Comparison of ENCODE assay signal across 8 cellular contexts in the genomic region with DNA sequence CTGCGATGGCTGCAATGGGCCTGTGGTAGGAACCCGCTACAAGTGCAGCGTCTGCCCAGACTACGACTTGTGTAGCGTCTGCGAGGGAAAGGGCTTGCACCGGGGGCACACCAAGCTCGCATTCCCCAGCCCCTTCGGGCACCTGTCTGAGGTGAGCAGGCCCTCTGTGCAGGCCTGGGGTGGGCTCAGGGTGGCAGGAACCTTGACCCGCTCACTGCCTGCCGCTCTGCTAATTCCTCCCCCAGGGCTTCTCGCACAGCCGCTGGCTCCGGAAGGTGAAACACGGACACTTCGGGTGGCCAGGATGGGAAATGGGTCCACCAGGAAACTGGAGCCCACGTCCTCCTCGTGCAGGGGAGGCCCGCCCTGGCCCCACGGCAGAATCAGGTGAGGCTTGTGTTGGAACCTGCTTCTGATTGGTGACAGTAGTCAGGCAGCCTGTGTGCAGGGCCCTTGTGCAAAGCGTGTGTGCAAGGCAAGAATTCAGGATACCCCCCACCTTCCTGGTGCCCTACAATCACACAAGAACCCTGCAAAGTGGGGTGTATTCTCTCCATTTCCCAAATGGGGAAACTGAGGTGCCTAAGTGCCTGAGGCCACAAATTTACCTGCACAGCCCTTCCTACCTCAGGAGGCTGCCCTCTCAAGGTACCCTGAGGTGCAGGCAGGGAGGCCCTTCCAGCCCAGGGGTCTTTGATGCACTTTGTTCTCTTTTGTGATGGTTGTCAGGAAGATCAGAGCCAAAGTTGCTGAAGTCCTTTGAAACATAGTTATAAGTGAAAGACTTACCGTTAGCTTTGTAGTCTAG. TPM values are rescaled to one million over a fixed set of nuclear protein-coding genes. Genes with fewer than 3 reads are reported as not detected.
DNase-seq lines count a peak whose midpoint lies in the region; ATAC-seq and TF ChIP-seq lines count a peak whose summit lies in the region.
"Had no signal": no experiment of that assay in that cellular context is flagged by ENCODE, and none has a peak within 500 bp of the region (broad histone marks: within the 10 kb centered on the region; RNA-seq: fewer than 3 reads in every experiment).

No MANE protein-coding gene starts in this region.

- peak overlapping the region in 3 of 5 experiments; percentile 23 to 63 (median 27) for H3K4me3 Mint-ChIP-seq in brain
- H3K4me3 Mint-ChIP-seq in neural crest cell: peak overlapping the region; percentile 59
- H3K4me3 Mint-ChIP-seq in immature natural killer cell: no peak overlapping the region

- H3K4me1 Mint-ChIP-seq in brain (peaks cover 37% of the 10 kb centered on the region), neural crest cell (peaks cover 34% of the 10 kb centered on the region), immature natural killer cell (peaks cover 48 to 62% of the 10 kb centered on the region in 2 donors)

- H3K36me3 Mint-ChIP-seq in brain: peaks cover 72% of the 10 kb centered on the region
- peaks cover 21% of the 10 kb centered on the region for H3K36me3 Mint-ChIP-seq in neural crest cell (ENCODE audit: low read depth)
- peaks cover 7 to 29% (median 8%) of the 10 kb centered on the region in 3 donors for H3K36me3 Mint-ChIP-seq in immature natural killer cell

- no peak for ATAC-seq in GM21717 (IDR thresholded peaks at IDR 0.05; ENCODE audit: unreplicated experiment)
- ATAC-seq: heart left ventricle had no signal

- TF ChIP-seq CTCF in brain (conservative IDR thresholded peaks at IDR 0.05): no peak
- no peak for TF ChIP-seq CTCF in neural crest cell (conservative IDR thresholded peaks at IDR 0.05)

- H3K27ac Mint-ChIP-seq in brain (peak overlapping the region in 1 of 5 experiments; percentile 41), neural crest cell (ENCODE audit: unreplicated experiment) (no peak overlapping the region), immature natural killer cell (peak overlapping the region in 3 of 6 donors; percentile 40 to 65 (median 58))

- peaks cover 4% of the 10 kb centered on the region for H3K27me3 Mint-ChIP-seq in brain
- peaks cover 5% of the 10 kb centered on the region for H3K27me3 Mint-ChIP-seq in neural crest cell (ENCODE audit: low read depth)
- peaks cover 23 to 33% (median 24%) of the 10 kb centered on the region in 3 donors for H3K27me3 Mint-ChIP-seq in immature natural killer cell (ENCODE audit: low read depth in 3 of 3)

- DNase-seq in D341Med (ENCODE audit: low spot score): peak; percentile 11
- no peak for DNase-seq in neural crest cell (ENCODE audit: low read depth, low spot score)
- DNase-seq in immature natural killer cell: no peak
- no peak for DNase-seq in NCI-H1436 (lab: John Stamatoyannopoulos, UW)
- DNase-seq: NCI-H146 had no signal

- H3K9me3 Mint-ChIP-seq in brain (no peaks in the 10 kb centered on the region), neural crest cell (no peaks in the 10 kb centered on the region), immature natural killer cell (no peaks in the 10 kb centered on the region)

RNA-seq across cellular contexts. Expression of gene SQSTM1, which starts 3.4 kb away (rescaled TPM):
- polyA plus RNA-seq in brain (ENCODE audit: insufficient read depth, low read depth, low replicate concordance) (235 TPM), immature natural killer cell (100 to 1,000 TPM; 256 to 292 (median 268) TPM)
- 67.6 and 69.5 TPM in 2 replicates for total RNA-seq in neural crest cell

RNA-seq across cellular contexts. Expression of gene MGAT4B, which starts 17.5 kb away (rescaled TPM):
- polyA plus RNA-seq in brain (ENCODE audit: insufficient read depth, low read depth, low replicate concordance): 174 TPM
- 120 and 124 TPM in 2 replicates for total RNA-seq in neural crest cell
- 10 to 100 TPM in 2 of 3 donors, 1 to 10 TPM in 1; 8.7 to 16.3 (median 15.0) TPM for polyA plus RNA-seq in immature natural killer cell

RNA-seq across cellular contexts. Expression of gene LTC4S, which starts 30.4 kb away (rescaled TPM):
- polyA plus RNA-seq in brain (ENCODE audit: insufficient read depth, low read depth, low replicate concordance) (1.9 TPM), immature natural killer cell (1 to 10 TPM; 2.3 to 5.8 (median 5.8) TPM)
- 2.4 and 3.3 TPM in 2 replicates for total RNA-seq in neural crest cell

RNA-seq across cellular contexts. Expression of gene MRNIP, which starts 34.5 kb away (rescaled TPM):
- polyA plus RNA-seq in brain (ENCODE audit: insufficient read depth, low read depth, low replicate concordance): 24.3 TPM
- total RNA-seq in neural crest cell: 40.9 and 42.2 TPM in 2 replicates
- 1 to 10 TPM; 3.4 to 6.2 (median 4.2) TPM for polyA plus RNA-seq in immature natural killer cell

Comparison
In these comparisons a context has a peak if more than half of its experiments do, and no peak if none do; other contexts are left out.
1. H3K4me3 Mint-ChIP-seq: peak in brain (3 of 5) and neural crest cell (single experiment); none in immature natural killer cell (0 of 5).
2. RNA of gene MGAT4B, which starts 17.5 kb away (polyA plus RNA-seq): 174 TPM in brain (single experiment); 8.7 to 16.3 TPM in immature natural killer cell; every median in the first group is over 10 times any median in the second.